ENCODE assay signal across 28 cellular contexts in genomic region chr6:137311940-137312339, GRCh38.
"Had no signal": no experiment of that assay in that cellular context is flagged by ENCODE, and none has a peak within 500 bp of the region (broad histone marks: within the 10 kb centered on the region; RNA-seq: fewer than 3 reads in every experiment).

No MANE protein-coding gene starts in this region.

- H3K4me3 ChIP-seq: colonic mucosa, coronary artery, dorsolateral prefrontal cortex, esophagus squamous epithelium, gastrocnemius medialis, gastroesophageal sphincter, heart left ventricle, heart right ventricle had no signal

- H3K27me3 Mint-ChIP-seq: dendritic cell treated with granulocyte-macrophage colony-stimulating factor and Interleukin-4, amounts not matched to agents 40 ng/mL and 50 ng/mL, for 4 days; effector memory CD8-positive, alpha-beta T cell had no signal

- H3K27me3 ChIP-seq: colonic mucosa, dorsolateral prefrontal cortex, esophagus squamous epithelium, foreskin keratinocyte, gastrocnemius medialis, gastroesophageal sphincter, heart left ventricle, heart right ventricle had no signal

- H3K27ac Mint-ChIP-seq: dendritic cell treated with granulocyte-macrophage colony-stimulating factor and Interleukin-4, amounts not matched to agents 40 ng/mL and 50 ng/mL, for 4 days; effector memory CD8-positive, alpha-beta T cell; endodermal cell had no signal

- H3K9me3 Mint-ChIP-seq: effector memory CD8-positive, alpha-beta T cell; endodermal cell had no signal

- FAIRE-seq: colon, endometrium, endothelial cell of umbilical vein, frontal cortex had no signal

- H3K4me3 Mint-ChIP-seq: dendritic cell treated with granulocyte-macrophage colony-stimulating factor and Interleukin-4, amounts not matched to agents 40 ng/mL and 50 ng/mL, for 4 days; effector memory CD8-positive, alpha-beta T cell; endodermal cell had no signal

- ATAC-seq: effector memory CD8-positive, alpha-beta T cell; esophagus mucosa; foreskin keratinocyte; gastrocnemius medialis; gastroesophageal sphincter; heart left ventricle; heart right ventricle had no signal

- H3K27ac ChIP-seq: colonic mucosa, coronary artery, dorsolateral prefrontal cortex, epithelial cell of prostate, esophagus squamous epithelium, foreskin keratinocyte, gastrocnemius medialis, gastroesophageal sphincter, heart left ventricle, heart right ventricle had no signal

- H3K36me3 ChIP-seq: colonic mucosa, esophagus squamous epithelium, gastrocnemius medialis, gastroesophageal sphincter, heart left ventricle, heart right ventricle had no signal

- H3K9me3 ChIP-seq: colonic mucosa, esophagus squamous epithelium, gastrocnemius medialis, gastroesophageal sphincter, heart left ventricle, heart right ventricle had no signal

- DNase-seq: colonic mucosa; cortex of kidney; dermis blood vessel endothelial cell; dorsolateral prefrontal cortex; effector CD4-positive, alpha-beta T cell; effector CD8-positive, alpha-beta T cell; effector memory CD4-positive, alpha-beta T cell; effector memory CD8-positive, alpha-beta T cell; endodermal cell; erythroblast; esophagus squamous epithelium; foreskin fibroblast; foreskin keratinocyte; foreskin melanocyte; gastrocnemius medialis; glutamatergic neuron; head of caudate nucleus; heart left ventricle; heart right ventricle had no signal
